18 cellular contexts compared by ENCODE assay signal in the genomic region with DNA sequence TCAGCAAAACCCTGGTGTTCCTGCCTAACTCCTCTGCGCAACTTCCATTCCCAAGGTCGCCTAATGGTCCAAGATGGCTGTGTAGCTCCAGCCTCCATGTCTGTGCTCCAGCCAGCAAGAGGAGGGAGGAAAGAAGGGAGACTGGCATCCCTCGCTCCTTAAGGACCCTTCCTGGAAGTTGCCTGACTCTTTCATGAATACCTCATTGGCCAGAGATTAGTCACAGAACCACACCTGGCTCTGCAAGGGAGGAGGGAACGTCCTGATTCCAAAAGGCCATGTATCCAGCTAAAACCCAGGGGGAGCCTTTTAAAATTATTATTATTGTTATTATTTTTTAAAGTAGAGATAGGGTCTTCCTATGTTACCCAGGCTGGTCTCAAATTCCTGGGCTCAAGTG. TPM values are rescaled to one million over a fixed set of nuclear protein-coding genes. Genes with fewer than 3 reads are reported as not detected.
"Had no signal": no experiment of that assay in that cellular context is flagged by ENCODE, and none has a peak within 500 bp of the region (broad histone marks: within the 10 kb centered on the region; RNA-seq: fewer than 3 reads in every experiment).

No MANE protein-coding gene starts in this region.

- H3K4me2 ChIP-seq: smooth muscle cell had no signal

- DNase-seq: cerebellar nuclear complex; foreskin melanocyte; head of caudate nucleus; hippocampal formation; kidney glomerular epithelial cell; midbrain; occipital lobe; pancreas; stimulated activated CD4-positive, alpha-beta T cell treated with anti-CD3 and anti-CD28 coated beads, Interleukin-2, amount 100 ng/mL, for 48 hours; stimulated activated naive CD4-positive, alpha-beta T cell treated with Interleukin-2 at 50 U/mL for 16 hours had no signal

- H3K9me3 ChIP-seq: pancreas had no signal

- H3K4me3 Mint-ChIP-seq: memory B cell; natural killer cell treated with Interleukin-12 subunit alpha and Interleukin-12 subunit beta and Interleukin-15 and Interleukin-18, amount 100 ng/mL, for 72 hours had no signal

- FAIRE-seq: colon, pancreas had no signal

- ATAC-seq: left lobe of liver; natural killer cell treated with Interleukin-12 subunit alpha and Interleukin-12 subunit beta and Interleukin-15 and Interleukin-18, amount 100 ng/mL, for 72 hours; pancreas; right cardiac atrium had no signal

- H3K27ac ChIP-seq: pancreas had no signal

- H3K27me3 Mint-ChIP-seq: dendritic cell treated with granulocyte-macrophage colony-stimulating factor and Interleukin-4, amounts not matched to agents 40 ng/mL and 50 ng/mL, for 4 days; memory B cell had no signal

- H3K4me3 ChIP-seq: pancreas, smooth muscle cell had no signal

- H3K27me3 ChIP-seq: pancreas had no signal

- H3K27ac Mint-ChIP-seq: memory B cell; natural killer cell treated with Interleukin-12 subunit alpha and Interleukin-12 subunit beta and Interleukin-15 and Interleukin-18, amount 100 ng/mL, for 72 hours; progenitor cell of endocrine pancreas had no signal

- H3K9me3 Mint-ChIP-seq: dendritic cell treated with granulocyte-macrophage colony-stimulating factor and Interleukin-4, amounts not matched to agents 40 ng/mL and 50 ng/mL, for 4 days; memory B cell; natural killer cell treated with Interleukin-12 subunit alpha and Interleukin-12 subunit beta and Interleukin-15 and Interleukin-18, amount 100 ng/mL, for 72 hours had no signal

RNA-seq across cellular contexts. Expression of gene CATSPERG, which starts 11.2 kb away (rescaled TPM):
- total RNA-seq: smooth muscle cell had no signal

RNA-seq across cellular contexts. Expression of gene C19orf33, which starts 20.4 kb away (rescaled TPM):
- total RNA-seq: natural killer cell treated with Interleukin-12 subunit alpha and Interleukin-12 subunit beta and Interleukin-15 and Interleukin-18, amount 100 ng/mL, for 72 hours; occipital lobe had no signal
